8 cellular contexts compared by ENCODE assay signal in the genomic region with DNA sequence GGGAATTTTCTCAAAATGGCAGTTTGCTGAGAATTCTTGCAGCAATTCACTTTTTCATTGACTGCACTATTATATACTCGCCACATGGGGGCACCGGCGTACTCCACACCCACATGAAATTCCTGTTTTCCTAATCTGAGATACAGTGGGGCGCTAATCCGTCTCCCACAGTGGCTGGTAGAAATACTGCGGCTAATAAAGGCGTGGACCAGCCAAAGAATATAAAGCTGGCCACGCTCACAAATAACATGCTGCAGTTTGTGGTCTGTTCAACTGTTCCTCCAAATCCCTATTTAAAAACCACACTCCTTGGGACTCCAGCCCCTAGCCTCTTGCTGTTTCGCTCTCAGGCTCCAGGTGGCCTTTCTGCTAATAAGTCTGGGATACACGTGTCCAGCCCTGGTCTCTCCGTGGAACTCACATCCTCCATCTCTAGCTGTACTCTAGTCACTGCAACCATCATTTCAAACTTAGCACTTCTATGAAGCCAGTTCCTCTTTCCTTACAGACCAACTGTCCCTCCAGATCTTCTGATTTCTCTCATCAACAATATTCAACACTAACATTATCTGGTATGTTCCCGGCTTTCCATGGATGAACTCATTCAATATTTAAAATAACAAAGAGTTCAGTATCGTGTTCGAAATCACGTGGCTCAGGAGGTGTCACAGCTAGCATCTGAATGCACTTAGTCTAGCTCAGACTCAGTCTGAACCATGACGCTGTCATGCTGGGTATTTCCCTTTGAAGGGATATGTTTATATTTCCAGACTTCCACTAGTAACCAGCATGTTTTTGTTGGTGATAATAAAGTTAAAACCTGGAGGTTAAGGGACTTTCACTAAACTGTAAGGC. TPM values are rescaled to one million over a fixed set of nuclear protein-coding genes. Genes with fewer than 3 reads are reported as not detected.
DNase-seq lines count a peak whose midpoint lies in the region; ATAC-seq and TF ChIP-seq lines count a peak whose summit lies in the region.

No MANE protein-coding gene starts in this region.

- TF ChIP-seq CTCF in CD14-positive monocyte (IDR thresholded peaks at IDR 0.05) = peak; percentile 89

- ATAC-seq in GM18511 (IDR thresholded peaks at IDR 0.05; ENCODE audit: unreplicated experiment) = peak; percentile 71
- ATAC-seq in HG03571 (IDR thresholded peaks at IDR 0.05; ENCODE audit: unreplicated experiment) = peak; percentile 52
- peak in 1 of 2 donors; percentile 39 for ATAC-seq in activated T-cell treated with anti-CD3 and anti-CD28 coated beads, Interleukin-2, amount 50 U/mL, for 72 hours (replicated peaks in 1 of 2)
- peak; percentile 90 for ATAC-seq in Right ventricle myocardium superior (ENCODE audit: poor library complexity)

- DNase-seq in CD14-positive monocyte (ENCODE audit: low spot score) = no peak
- peak; percentile 79 for DNase-seq in NCI-H82 (lab: John Stamatoyannopoulos, UW)
- peak; percentile 2 to 6 for DNase-seq in activated T-cell treated with anti-CD3 and anti-CD28 coated beads, Interleukin-2, amount 50 U/mL, for 72 hours
- DNase-seq in Right ventricle myocardium superior = peak; percentile 46
- DNase-seq in posterior vena cava (ENCODE audit: low spot score) = peak; percentile 83
- no peak for DNase-seq in activated CD4-positive, CD25-positive, alpha-beta regulatory T cell treated with anti-CD3 and anti-CD28 coated beads, Interleukin-2, amount 50 U/mL, for 72 hours

- peaks cover 0 to 7% (median 2%) of the 10 kb centered on the region in 7 donors for H3K9me3 Mint-ChIP-seq in CD14-positive monocyte
- H3K9me3 Mint-ChIP-seq in activated T-cell treated with anti-CD3 and anti-CD28 coated beads, Interleukin-2, amount 50 U/mL, for 72 hours = no peaks in the 10 kb centered on the region

- H3K27ac Mint-ChIP-seq in CD14-positive monocyte = no peak overlapping the region
- no peak overlapping the region for H3K27ac Mint-ChIP-seq in activated T-cell treated with anti-CD3 and anti-CD28 coated beads, Interleukin-2, amount 50 U/mL, for 72 hours

- H3K4me3 Mint-ChIP-seq in CD14-positive monocyte = peak overlapping the region in 1 of 2 donors; percentile 56
- H3K4me3 Mint-ChIP-seq in activated T-cell treated with anti-CD3 and anti-CD28 coated beads, Interleukin-2, amount 50 U/mL, for 72 hours = no peak overlapping the region

- peaks cover 0 to 2% (median 0%) of the 10 kb centered on the region in 3 donors for H3K27me3 Mint-ChIP-seq in CD14-positive monocyte (ENCODE audit: low read depth in 3 of 3)
- no peaks in the 10 kb centered on the region for H3K27me3 Mint-ChIP-seq in activated T-cell treated with anti-CD3 and anti-CD28 coated beads, Interleukin-2, amount 50 U/mL, for 72 hours (ENCODE audit: low read depth)

- peaks cover 0 to 6% of the 10 kb centered on the region in 2 donors for H3K36me3 Mint-ChIP-seq in CD14-positive monocyte
- H3K36me3 Mint-ChIP-seq in activated T-cell treated with anti-CD3 and anti-CD28 coated beads, Interleukin-2, amount 50 U/mL, for 72 hours (ENCODE audit: insufficient read depth in 2 of 2) = peaks cover 0 to 3% of the 10 kb centered on the region in 2 donors

- peaks cover 6% of the 10 kb centered on the region for H3K4me1 Mint-ChIP-seq in CD14-positive monocyte
- H3K4me1 Mint-ChIP-seq in activated T-cell treated with anti-CD3 and anti-CD28 coated beads, Interleukin-2, amount 50 U/mL, for 72 hours (ENCODE audit: low read depth) = no peaks in the 10 kb centered on the region

- intact Hi-C loops in CD14-positive monocyte (cut with micrococcal nuclease) = no loop called here
- intact Hi-C loops in Right ventricle myocardium superior (cut with DNase I) = loop anchor here (5.0 kb wide), 1 partner anchor 193 kb away; no protein-coding TSS in a partner anchor
- intact Hi-C loops in posterior vena cava (cut with DNase I) = loop anchor here in 1 of 2 donors (2.0 kb wide), 2 partner anchors 22 to 194 kb away; no protein-coding TSS in a partner anchor

RNA-seq across cellular contexts. Expression of a gene that starts 22.0 kb away (rescaled TPM):
- polyA plus RNA-seq in CD14-positive monocyte = 10 to 100 TPM; 39.7 to 43.5 TPM
- 10 to 100 TPM; 45.5 to 50.8 TPM for total RNA-seq in activated T-cell treated with anti-CD3 and anti-CD28 coated beads, Interleukin-2, amount 50 U/mL, for 72 hours
- 18.2 TPM for total RNA-seq in Right ventricle myocardium superior
- 10 to 100 TPM; 27.0 to 30.2 TPM for total RNA-seq in posterior vena cava

RNA-seq across cellular contexts. Expression of a gene that starts 28.9 kb away (rescaled TPM):
- polyA plus RNA-seq in CD14-positive monocyte = 1 to 10 TPM; 6.7 to 7.8 TPM
- total RNA-seq in activated T-cell treated with anti-CD3 and anti-CD28 coated beads, Interleukin-2, amount 50 U/mL, for 72 hours = 10 to 100 TPM in 1 of 2 donors, 1 to 10 TPM in 1; 8.4 to 12.0 TPM
- 83.4 TPM for total RNA-seq in Right ventricle myocardium superior
- total RNA-seq in posterior vena cava = 10 to 100 TPM in 1 of 2 donors, 1 to 10 TPM in 1; 6.4 to 16.8 TPM

RNA-seq across cellular contexts. Expression of a gene that starts 29.1 kb away (rescaled TPM):
- polyA plus RNA-seq in CD14-positive monocyte = 1 to 10 TPM; 4.2 to 6.7 TPM
- total RNA-seq in activated T-cell treated with anti-CD3 and anti-CD28 coated beads, Interleukin-2, amount 50 U/mL, for 72 hours = 1 to 10 TPM; 2.5 to 2.6 TPM
- 2.7 TPM for total RNA-seq in Right ventricle myocardium superior
- total RNA-seq in posterior vena cava = 1 to 10 TPM; 3.4 to 4.0 TPM

RNA-seq across cellular contexts. Expression of a gene that starts 33.4 kb away (rescaled TPM):
- polyA plus RNA-seq in CD14-positive monocyte = not detected
- not detected for total RNA-seq in activated T-cell treated with anti-CD3 and anti-CD28 coated beads, Interleukin-2, amount 50 U/mL, for 72 hours
- total RNA-seq in Right ventricle myocardium superior (not detected), posterior vena cava (not detected)

Comparison
In these comparisons a context has a peak if more than half of its experiments do, and no peak if none do; other contexts are left out.
1. DNase-seq: peak in NCI-H82 (single experiment), activated T-cell treated with anti-CD3 and anti-CD28 coated beads, Interleukin-2, amount 50 U/mL, for 72 hours (2 of 2), Right ventricle myocardium superior (single experiment) and posterior vena cava (single experiment); none in CD14-positive monocyte (single experiment) and activated CD4-positive, CD25-positive, alpha-beta regulatory T cell treated with anti-CD3 and anti-CD28 coated beads, Interleukin-2, amount 50 U/mL, for 72 hours (single experiment).